1 cellular context compared by ENCODE assay signal in genomic region chr1:110964400-110964903, GRCh38.
TF ChIP-seq lines count a peak whose summit lies in the region.

No MANE protein-coding gene starts in this region.

TF ChIP-seq in SK-N-SH treated with all-trans-retinoic acid at 6 μM for 48 hours, 23 proteins besides CTCF, POLR2A, EP300 and RAD21 (continued from another document):
- TF ChIP-seq PATZ1 (CRISPR knock-in tag; IDR thresholded peaks at IDR 0.05; ENCODE audit: borderline replicate concordance), result no peak
- TF ChIP-seq ZNF8 (CRISPR knock-in tag; IDR thresholded peaks at IDR 0.05), result no peak
- no peak for TF ChIP-seq ZFP3 (CRISPR knock-in tag; IDR thresholded peaks at IDR 0.05)
- TF ChIP-seq ZFP30 (CRISPR knock-in tag; IDR thresholded peaks at IDR 0.05), result no peak
- no peak for TF ChIP-seq ZNF565 (CRISPR knock-in tag; conservative IDR thresholded peaks at IDR 0.05; ENCODE audit: low read depth)
